In the genomic region with DNA sequence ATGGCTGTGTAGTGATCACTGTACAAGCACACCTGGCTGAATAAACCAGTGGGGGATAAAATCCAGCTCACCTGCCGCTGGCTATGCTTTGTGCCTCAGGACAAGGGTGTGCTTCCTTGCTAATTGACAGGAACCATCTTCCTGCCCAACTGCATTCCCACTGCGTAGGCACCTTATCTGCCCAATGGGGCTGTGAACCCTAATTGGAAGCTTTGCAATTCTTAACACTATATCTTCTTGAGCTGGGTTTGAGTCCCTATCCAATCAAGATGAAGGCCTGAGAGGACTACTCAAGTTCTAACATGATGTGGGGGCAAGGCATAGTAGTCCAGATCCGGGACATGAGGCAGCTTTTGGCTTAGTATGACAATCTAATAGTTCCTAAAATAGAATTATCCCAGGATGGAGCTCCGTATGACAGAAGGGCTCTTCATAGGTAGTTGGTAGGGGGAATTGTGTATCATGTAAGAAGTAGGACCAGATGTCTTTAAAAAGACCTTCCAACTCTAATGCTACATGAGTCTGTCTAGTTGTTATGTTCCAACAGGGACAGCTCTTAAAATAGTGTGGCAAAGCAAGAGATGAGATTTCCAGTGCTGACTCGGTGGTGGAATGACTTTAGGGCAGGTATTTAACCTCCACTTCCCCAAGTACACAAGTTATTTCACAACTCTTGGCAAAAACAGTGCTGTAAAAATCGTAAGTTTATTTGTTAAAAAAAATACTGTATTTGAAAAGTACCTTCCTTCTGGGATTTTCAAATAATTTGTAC, we compare ENCODE assay signal across 9 cellular contexts. TPM values are rescaled to one million over a fixed set of nuclear protein-coding genes. Genes with fewer than 3 reads are reported as not detected.
DNase-seq lines count a peak whose midpoint lies in the region; ATAC-seq, FAIRE-seq and TF ChIP-seq lines count a peak whose summit lies in the region.
"Had no signal": no experiment of that assay in that cellular context is flagged by ENCODE, and none has a peak within 500 bp of the region (broad histone marks: within the 10 kb centered on the region; RNA-seq: fewer than 3 reads in every experiment).

No MANE protein-coding gene starts in this region.

- DNase-seq in right atrium auricular region (ENCODE audit: low spot score) (no peak), Right ventricle myocardium superior (no peak), keratinocyte (ENCODE audit: low read depth, low spot score) (no peak), cerebellar cortex (ENCODE audit: low spot score) (no peak), NCI-H2029 treated with DMSO at 0.1 percent for 48 hours (lab: John Stamatoyannopoulos, UW) (no peak), DMS153 (lab: John Stamatoyannopoulos, UW) (no peak)
- DNase-seq: C1 segment of cervical spinal cord; NCI-H187; stimulated activated CD4-positive, alpha-beta T cell treated with anti-CD3 and anti-CD28 coated beads, Interleukin-12 subunit alpha, Interleukin-12 subunit beta, amount 100 ng/mL, for 4 hours had no signal

- peak overlapping the region; percentile 33 for H3K4me2 ChIP-seq in keratinocyte (ENCODE audit: control insufficient read depth, extremely low read depth, insufficient read depth, low read depth, low read length)

- no peak overlapping the region for H3K4me3 ChIP-seq in right atrium auricular region
- H3K4me3 ChIP-seq in keratinocyte (ENCODE audit: control insufficient read depth in 2 of 3, extremely low read depth in 1 of 3, insufficient read depth in 2 of 3, low read depth in 1 of 3, low read length in 3 of 3), result peak overlapping the region in 1 of 3 experiments; percentile 8

- no peak overlapping the region for H3K9ac ChIP-seq in keratinocyte (ENCODE audit: control insufficient read depth, extremely low read depth, insufficient read depth, low read length)

- H3K79me2 ChIP-seq in keratinocyte (ENCODE audit: control insufficient read depth, insufficient read depth, low read length), result peaks cover 4% of the 10 kb centered on the region

- no peaks in the 10 kb centered on the region for H3K27me3 ChIP-seq in right atrium auricular region
- no peaks in the 10 kb centered on the region for H3K27me3 ChIP-seq in keratinocyte (ENCODE audit: control insufficient read depth, extremely low read depth, insufficient read depth, low read length)

- ATAC-seq in Right ventricle myocardium superior (ENCODE audit: poor library complexity), result no peak

- intact Hi-C loops in Right ventricle myocardium superior (cut with DNase I), result no loop called here

- peaks cover 0 to 77% of the 10 kb centered on the region in 2 donors for H3K4me1 ChIP-seq in right atrium auricular region
- peaks cover 21% of the 10 kb centered on the region for H3K4me1 ChIP-seq in keratinocyte (ENCODE audit: control insufficient read depth, extremely low read depth, insufficient read depth, low read length)

- TF ChIP-seq CTCF in right atrium auricular region (IDR thresholded peaks at IDR 0.05), result no peak
- no peak for TF ChIP-seq CTCF in keratinocyte (optimal IDR thresholded peaks at IDR 0.05 in 1 of 3, IDR thresholded peaks at IDR 0.05 in 1 of 3, conservative IDR thresholded peaks at IDR 0.05 in 1 of 3; ENCODE audit: extremely low read depth in 1 of 3, insufficient read depth in 2 of 3, low read length in 3 of 3)

- FAIRE-seq in keratinocyte (lab: Jason Lieb, UNC), result no peak

- H3K9me3 ChIP-seq in right atrium auricular region (no peaks in the 10 kb centered on the region), keratinocyte (ENCODE audit: control insufficient read depth, low read depth, low read length) (no peaks in the 10 kb centered on the region)

- no peak overlapping the region for H2AFZ ChIP-seq in keratinocyte (ENCODE audit: control insufficient read depth, low read length)

- H3K27ac ChIP-seq in right atrium auricular region (peak overlapping the region; percentile 88 to 90), keratinocyte (ENCODE audit: control insufficient read depth, insufficient read depth, low read length) (no peak overlapping the region)

- H3K36me3 ChIP-seq in right atrium auricular region, result peaks cover 12% of the 10 kb centered on the region
- H3K36me3 ChIP-seq in keratinocyte (ENCODE audit: control insufficient read depth in 2 of 2, extremely low read depth in 1 of 2, insufficient read depth in 2 of 2, low read length in 2 of 2), result peaks cover 8 to 15% of the 10 kb centered on the region in 2 experiments

- H3K9me1 ChIP-seq in keratinocyte (ENCODE audit: control insufficient read depth, extremely low read depth, insufficient read depth, low read length), result peaks cover 2% of the 10 kb centered on the region

- dilution Hi-C loops in keratinocyte (cut with MboI; ENCODE audit: extremely low pct_ligation_motif_present, low sequenced_read_pairs), result no loop called here

- H4K20me1 ChIP-seq in keratinocyte (ENCODE audit: control insufficient read depth, extremely low read depth, insufficient read depth, low read length), result no peaks in the 10 kb centered on the region

RNA-seq across cellular contexts. Expression of a gene that starts 2.3 kb away (rescaled TPM):
- total RNA-seq in right atrium auricular region (10 to 100 TPM; 15.8 to 21.7 TPM), Right ventricle myocardium superior (9.5 TPM)
- polyA plus RNA-seq in keratinocyte, result 7.7 to 13.3 TPM (median 11.8 TPM) in 3 replicates
- 3.1 TPM for polyA plus RNA-seq in keratinocyte (2011; ENCODE audit: low read depth)
- polyA plus RNA-seq in keratinocyte (2011; cell fraction: cytosol; rRNA removed), result 11.1 and 14.1 TPM in 2 replicates
- polyA plus RNA-seq in keratinocyte (2011; cell fraction: nucleus; rRNA removed), result 19.1 and 25.4 TPM in 2 replicates
- polyA plus RNA-seq in keratinocyte (2012; ENCODE audit: low replicate concordance), result 11.8 and 13.9 TPM in 2 replicates
- 9.6 to 30.7 TPM (median 13.3 TPM) in 3 replicates for polyA minus RNA-seq in keratinocyte
- 13.0 TPM for polyA minus RNA-seq in keratinocyte (2011; cell fraction: cytosol; rRNA and poly(A)+ RNA removed)
- 3.0 and 5.2 TPM in 2 replicates for polyA minus RNA-seq in keratinocyte (2011; cell fraction: nucleus; rRNA and poly(A)+ RNA removed)

RNA-seq across cellular contexts. Expression of a gene that starts 7.1 kb away (rescaled TPM):
- total RNA-seq in right atrium auricular region (10 to 100 TPM in 1 of 2 donors, 1 to 10 TPM in 1; 8.9 to 11.1 TPM), Right ventricle myocardium superior (26.5 TPM)
- 7.9 to 13.6 TPM (median 12.5 TPM) in 3 replicates for polyA plus RNA-seq in keratinocyte
- polyA plus RNA-seq in keratinocyte (2011; ENCODE audit: low read depth), result 4.5 TPM
- polyA plus RNA-seq in keratinocyte (2011; cell fraction: cytosol; rRNA removed), result 6.0 and 7.9 TPM in 2 replicates
- 8.9 and 9.8 TPM in 2 replicates for polyA plus RNA-seq in keratinocyte (2011; cell fraction: nucleus; rRNA removed)
- polyA plus RNA-seq in keratinocyte (2012; ENCODE audit: low replicate concordance), result 9.4 and 16.2 TPM in 2 replicates
- polyA minus RNA-seq in keratinocyte, result 9.2 to 20.9 TPM (median 19.2 TPM) in 3 replicates
- polyA minus RNA-seq in keratinocyte (2011; cell fraction: cytosol; rRNA and poly(A)+ RNA removed), result 11.5 TPM
- polyA minus RNA-seq in keratinocyte (2011; cell fraction: nucleus; rRNA and poly(A)+ RNA removed), result 3.6 and 4.5 TPM in 2 replicates

RNA-seq across cellular contexts. Expression of a gene that starts 9.2 kb away (rescaled TPM):
- 100 to 1,000 TPM; 109 to 194 TPM for total RNA-seq in right atrium auricular region
- total RNA-seq in Right ventricle myocardium superior, result 74.5 TPM
- 174 to 336 TPM (median 264 TPM) in 3 replicates for polyA plus RNA-seq in keratinocyte
- polyA plus RNA-seq in keratinocyte (2011; ENCODE audit: low read depth), result 142 TPM
- polyA plus RNA-seq in keratinocyte (2011; cell fraction: cytosol; rRNA removed), result 254 and 258 TPM in 2 replicates
- polyA plus RNA-seq in keratinocyte (2011; cell fraction: nucleus; rRNA removed), result 174 and 184 TPM in 2 replicates
- polyA plus RNA-seq in keratinocyte (2012; ENCODE audit: low replicate concordance), result 183 and 184 TPM in 2 replicates
- 91.5 to 161 TPM (median 143 TPM) in 3 replicates for polyA minus RNA-seq in keratinocyte
- 59.3 TPM for polyA minus RNA-seq in keratinocyte (2011; cell fraction: cytosol; rRNA and poly(A)+ RNA removed)
- 36.0 and 45.8 TPM in 2 replicates for polyA minus RNA-seq in keratinocyte (2011; cell fraction: nucleus; rRNA and poly(A)+ RNA removed)

RNA-seq across cellular contexts. Expression of a gene that starts 11.2 kb away (rescaled TPM):
- total RNA-seq in right atrium auricular region (10 to 100 TPM; 35.0 to 78.2 TPM), Right ventricle myocardium superior (27.3 TPM)
- polyA plus RNA-seq in keratinocyte, result 61.2 to 64.9 TPM (median 61.4 TPM) in 3 replicates
- polyA plus RNA-seq in keratinocyte (2011; ENCODE audit: low read depth), result 51.1 TPM
- polyA plus RNA-seq in keratinocyte (2011; cell fraction: cytosol; rRNA removed), result 48.3 and 58.5 TPM in 2 replicates
- 47.0 and 48.9 TPM in 2 replicates for polyA plus RNA-seq in keratinocyte (2011; cell fraction: nucleus; rRNA removed)
- 40.7 and 42.0 TPM in 2 replicates for polyA plus RNA-seq in keratinocyte (2012; ENCODE audit: low replicate concordance)
- polyA minus RNA-seq in keratinocyte, result 52.8 to 90.8 TPM (median 54.2 TPM) in 3 replicates
- 28.6 TPM for polyA minus RNA-seq in keratinocyte (2011; cell fraction: cytosol; rRNA and poly(A)+ RNA removed)
- 20.5 and 31.9 TPM in 2 replicates for polyA minus RNA-seq in keratinocyte (2011; cell fraction: nucleus; rRNA and poly(A)+ RNA removed)

RNA-seq across cellular contexts. Expression of a gene that starts 20.5 kb away (rescaled TPM):
- total RNA-seq in right atrium auricular region (10 to 100 TPM; 37.2 to 61.7 TPM), Right ventricle myocardium superior (56.3 TPM)
- 9.3 to 24.1 TPM (median 11.0 TPM) in 3 replicates for polyA plus RNA-seq in keratinocyte
- polyA plus RNA-seq in keratinocyte (2011; ENCODE audit: low read depth), result 4.6 TPM
- 14.2 and 17.5 TPM in 2 replicates for polyA plus RNA-seq in keratinocyte (2011; cell fraction: cytosol; rRNA removed)
- 18.0 and 24.5 TPM in 2 replicates for polyA plus RNA-seq in keratinocyte (2011; cell fraction: nucleus; rRNA removed)
- 9.8 and 27.8 TPM in 2 replicates for polyA plus RNA-seq in keratinocyte (2012; ENCODE audit: low replicate concordance)
- polyA minus RNA-seq in keratinocyte, result 4.3 to 18.1 TPM (median 5.4 TPM) in 3 replicates
- polyA minus RNA-seq in keratinocyte (2011; cell fraction: cytosol; rRNA and poly(A)+ RNA removed), result 7.5 TPM
- polyA minus RNA-seq in keratinocyte (2011; cell fraction: nucleus; rRNA and poly(A)+ RNA removed), result 2.3 TPM in 1 of 2 replicates, not detected in the other
